In the genomic region with DNA sequence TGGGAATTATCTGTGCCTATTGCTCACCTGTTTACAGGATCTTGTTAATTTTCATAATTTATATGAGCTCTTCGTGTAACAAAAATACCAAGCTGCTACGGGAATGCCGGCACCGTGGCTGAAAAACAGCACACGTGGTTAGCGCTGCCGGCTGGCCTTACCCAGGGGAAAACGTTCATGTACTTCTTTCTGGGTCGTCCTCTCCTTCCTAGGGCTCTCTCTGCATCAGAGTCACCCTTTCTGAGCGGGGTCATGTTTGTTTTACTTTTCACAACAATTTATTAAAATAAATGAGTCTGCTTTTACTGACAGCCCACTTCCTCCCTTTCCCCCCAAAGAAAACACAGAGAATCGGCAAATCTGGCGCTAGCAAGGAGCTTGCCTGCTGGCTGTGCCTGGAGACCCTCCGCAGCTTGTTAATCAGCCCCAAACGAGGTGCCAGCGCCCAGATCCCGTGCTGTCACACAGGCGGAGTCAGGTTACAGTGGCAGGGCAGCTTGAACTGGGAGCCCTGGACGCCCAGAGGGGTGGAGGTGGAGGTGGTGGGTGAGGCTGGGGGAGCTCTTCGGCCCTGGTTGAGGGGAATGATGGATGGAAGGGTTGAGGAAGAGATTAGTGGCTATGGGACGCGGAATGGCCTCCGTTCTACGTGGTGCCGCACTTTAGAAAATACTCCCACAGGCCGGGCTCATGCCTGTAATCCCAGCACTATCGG, we compare ENCODE assay signal across 16 cellular contexts.
DNase-seq lines count a peak whose midpoint lies in the region; ATAC-seq, FAIRE-seq and TF ChIP-seq lines count a peak whose summit lies in the region.
"Had no signal": no experiment of that assay in that cellular context is flagged by ENCODE, and none has a peak within 500 bp of the region (broad histone marks: within the 10 kb centered on the region; RNA-seq: fewer than 3 reads in every experiment).

No MANE protein-coding gene starts in this region.

- peak overlapping the region; percentile 5 to 45; a peak in 3 of 4 replicates for H3K4me2 ChIP-seq in H1 (ENCODE audit: insufficient read depth in 1 of 2, low read depth in 2 of 2, low read length in 2 of 2)

- H3K4ac ChIP-seq in H1 (replicated peaks; ENCODE audit: insufficient read length, low read depth, low read length): no peak overlapping the region

- DNase-seq in H1 (ENCODE audit: low read depth in 1 of 2, low spot score in 2 of 2) (peak in 1 of 2 experiments; percentile 67), type B pancreatic cell (ENCODE audit: extremely low spot score, unreplicated experiment) (no peak), WERI-Rb-1 (no peak)
- no peak for DNase-seq in activated CD4-positive, alpha-beta T cell treated with anti-CD3 and anti-CD28 coated beads for 1 hour
- DNase-seq: activated CD4-positive, CD25-positive, alpha-beta regulatory T cell treated with anti-CD3 and anti-CD28 coated beads, Interleukin-2, amount 50 U/mL, for 72 hours; activated naive CD8-positive, alpha-beta T cell treated with anti-CD3 and anti-CD28 coated beads, Interleukin-2, amount 50 U/mL, for 24 hours; activated T-cell treated with anti-CD3 and anti-CD28 coated beads for 4 hours; CD4-positive, CD25-positive, alpha-beta regulatory T cell; HFFc6; T-helper 2 cell had no signal

- H3K27ac Mint-ChIP-seq in nephron (peak overlapping the region; percentile 45 to 95 (median 91)), type B pancreatic cell (peak overlapping the region; percentile 69)
- H3K27ac Mint-ChIP-seq: activated naive CD8-positive, alpha-beta T cell treated with anti-CD3 and anti-CD28 coated beads, Interleukin-2, amount 50 U/mL, for 24 hours; CD4-positive, CD25-positive, alpha-beta regulatory T cell; HFFc6 had no signal

- TF ChIP-seq CTCF in H1 (IDR thresholded peaks at IDR 0.05; ENCODE audit: control extremely low read depth in 1 of 3, insufficient read depth in 1 of 3, low read depth in 1 of 3, low read length in 3 of 3) (no peak), nephron (IDR thresholded peaks at IDR 0.05; ENCODE audit: unreplicated experiment in 3 of 3) (no peak), type B pancreatic cell (conservative IDR thresholded peaks at IDR 0.05) (no peak), WERI-Rb-1 (IDR thresholded peaks at IDR 0.05; ENCODE audit: low read depth, low read length) (no peak)

- H3K9ac ChIP-seq in H1 (replicated peaks in 1 of 4; ENCODE audit: extremely low read depth in 1 of 4, low read depth in 3 of 4, low read length in 3 of 4): no peak overlapping the region

- H4K20me1 ChIP-seq in H1 (replicated peaks in 1 of 2; ENCODE audit: control insufficient read depth in 1 of 2, insufficient read depth in 2 of 2, low read length in 2 of 2): no peaks in the 10 kb centered on the region

- no peak overlapping the region for H2BK15ac ChIP-seq in H1 (ENCODE audit: low read length)

- peak overlapping the region; percentile 84 for H4K8ac ChIP-seq in H1 (ENCODE audit: extremely low read depth, insufficient read depth, low read length)

- no peak overlapping the region for H3K14ac ChIP-seq in H1 (ENCODE audit: insufficient read length)

- peak overlapping the region; percentile 60 for H2AFZ ChIP-seq in H1 (ENCODE audit: low read length)

- no peak for TF ChIP-seq EP300 in H1 (IDR thresholded peaks at IDR 0.05; ENCODE audit: borderline replicate concordance in 1 of 2, low read depth in 2 of 2, low read length in 2 of 2)

- peak overlapping the region; percentile 60 for H4K91ac ChIP-seq in H1 (replicated peaks; ENCODE audit: insufficient read length, low read length)

- H3K4me3 Mint-ChIP-seq in nephron (peak overlapping the region; percentile 47 to 63 (median 57)), type B pancreatic cell (peak overlapping the region; percentile 77)
- H3K4me3 Mint-ChIP-seq: activated naive CD8-positive, alpha-beta T cell treated with anti-CD3 and anti-CD28 coated beads, Interleukin-2, amount 50 U/mL, for 24 hours; CD4-positive, CD25-positive, alpha-beta regulatory T cell; HFFc6 had no signal

- H3K36me3 ChIP-seq in H1 (ENCODE audit: control insufficient read depth in 2 of 4, insufficient read depth in 4 of 4, low read length in 3 of 4) (no peaks in the 10 kb centered on the region), WERI-Rb-1 (no peaks in the 10 kb centered on the region)

- H3K27ac ChIP-seq in H1 (ENCODE audit: low read depth, low read length) (no peak overlapping the region), WERI-Rb-1 (no peak overlapping the region)

- no peak for TF ChIP-seq POLR2A in H1 (IDR thresholded peaks at IDR 0.05; ENCODE audit: control extremely low read depth in 1 of 2, low read depth in 2 of 2, low read length in 2 of 2)

- H3K56ac ChIP-seq in H1 (replicated peaks; ENCODE audit: insufficient read length, low read depth, low read length): no peak overlapping the region

- H3K18ac ChIP-seq in H1 (ENCODE audit: extremely low read depth, low read length): no peak overlapping the region

- no peaks in the 10 kb centered on the region for H3K9me3 Mint-ChIP-seq in nephron
- H3K9me3 Mint-ChIP-seq in type B pancreatic cell: no peaks in the 10 kb centered on the region
- H3K9me3 Mint-ChIP-seq: activated naive CD8-positive, alpha-beta T cell treated with anti-CD3 and anti-CD28 coated beads, Interleukin-2, amount 50 U/mL, for 24 hours; HFFc6 had no signal

- TF ChIP-seq RAD21 in H1 (IDR thresholded peaks at IDR 0.05 in 1 of 2, conservative IDR thresholded peaks at IDR 0.05 in 1 of 2; ENCODE audit: low read depth in 2 of 2, low read length in 2 of 2): no peak

- POLR2A ChIA-PET in H1 (lab: Charles Lee; ENCODE audit: partially characterized antibody): interaction anchor here (1.3 kb wide), 1 partner anchor 10 kb away, joined by 3 read pairs; no protein-coding TSS in a partner anchor

- peaks cover 6% of the 10 kb centered on the region for H3K27me3 Mint-ChIP-seq in nephron (ENCODE audit: low read depth)
- H3K27me3 Mint-ChIP-seq in type B pancreatic cell: peaks cover 36% of the 10 kb centered on the region
- H3K27me3 Mint-ChIP-seq: CD4-positive, CD25-positive, alpha-beta regulatory T cell had no signal

- no peak overlapping the region for H2BK5ac ChIP-seq in H1 (ENCODE audit: low read depth, low read length)

- H3K4me3 ChIP-seq in H1 (ENCODE audit: extremely low read depth in 1 of 4, insufficient read depth in 2 of 4, low read depth in 3 of 4, low read length in 4 of 4) (peak overlapping the region in 1 of 4 experiments; percentile 33; a peak in 1 of 8 replicates), WERI-Rb-1 (ENCODE audit: low read depth, low read length) (no peak overlapping the region)
- H3K4me3 ChIP-seq: GM12878, lung had no signal

- no peak overlapping the region for H2AK5ac ChIP-seq in H1 (ENCODE audit: low read depth, low read length)

- no peaks in the 10 kb centered on the region for H3K23me2 ChIP-seq in H1 (ENCODE audit: low read depth, low read length)

- CTCF ChIA-PET in H1 (lab: Charles Lee; ENCODE audit: partially characterized antibody): interaction anchor here (1.0 kb wide), 1 partner anchor 164 kb away, joined by 3 read pairs; no protein-coding TSS in a partner anchor

- H3K9me3 ChIP-seq in H1 (ENCODE audit: insufficient read depth in 2 of 2, low read depth in 1 of 2, low read length in 1 of 2) (no peaks in the 10 kb centered on the region), WERI-Rb-1 (ENCODE audit: severe bottlenecking) (no peaks in the 10 kb centered on the region)

- no peak for FAIRE-seq in H1 (lab: Jason Lieb, UNC)
- FAIRE-seq: colon, GM12878 had no signal

- no peaks in the 10 kb centered on the region for H3K27me3 ChIP-seq in H1 (replicated peaks in 1 of 4; ENCODE audit: control insufficient read depth in 3 of 4, extremely low read depth in 1 of 4, insufficient read depth in 3 of 4, low read length in 3 of 4)
- H3K27me3 ChIP-seq in WERI-Rb-1 (ENCODE audit: insufficient read depth, low read depth, severe bottlenecking): no peaks in the 10 kb centered on the region

- peaks cover 30% of the 10 kb centered on the region for H3K4me1 Mint-ChIP-seq in nephron
- peaks cover 62% of the 10 kb centered on the region for H3K4me1 Mint-ChIP-seq in type B pancreatic cell (ENCODE audit: unreplicated experiment)

- no peak overlapping the region for H2BK12ac ChIP-seq in H1 (ENCODE audit: low read depth, low read length)

- WGBS in H1 (ENCODE audit: extremely low coverage in 1 of 2, insufficient coverage in 1 of 2, insufficient read length in 1 of 2, insufficient replicate concordance in 2 of 2, low coverage in 1 of 2, low lambda C conversion rate in 2 of 2, missing lambda C conversion rate in 1 of 2), 2 experiments: 55% methylated on average over 23 of the region's 26 CpGs; no CpG with 5 or more reads in 1 of the 2 experiments

- H3K36me3 Mint-ChIP-seq in nephron (ENCODE audit: low read depth) (no peaks in the 10 kb centered on the region), type B pancreatic cell (no peaks in the 10 kb centered on the region)
- H3K36me3 Mint-ChIP-seq: CD4-positive, CD25-positive, alpha-beta regulatory T cell had no signal

- H2BK120ac ChIP-seq in H1 (replicated peaks; ENCODE audit: low read depth, low read length): no peak overlapping the region

- H3K79me2 ChIP-seq in H1 (ENCODE audit: control insufficient read depth in 1 of 2, insufficient read depth in 2 of 2, low read length in 2 of 2): no peaks in the 10 kb centered on the region

- no peak overlapping the region for H3K23ac ChIP-seq in H1 (ENCODE audit: insufficient read length)

- ATAC-seq in GM21717 (IDR thresholded peaks at IDR 0.05; ENCODE audit: unreplicated experiment): no peak
- ATAC-seq: activated naive CD8-positive, alpha-beta T cell treated with anti-CD3 and anti-CD28 coated beads, Interleukin-2, amount 50 U/mL, for 24 hours; GM12878 had no signal

- no peak overlapping the region for H4K5ac ChIP-seq in H1 (ENCODE audit: insufficient read length, low read depth, low read length)

- H3K4me1 ChIP-seq in H1 (replicated peaks in 1 of 4; ENCODE audit: control insufficient read depth in 3 of 4, insufficient read depth in 4 of 4, low read length in 3 of 4): peaks cover 0 to 10% (median 6%) of the 10 kb centered on the region in 4 experiments; a peak in 5 of 7 replicates

- no peaks in the 10 kb centered on the region for H3K79me1 ChIP-seq in H1 (ENCODE audit: low read depth, low read length)

- peak overlapping the region; percentile 56; the same call in 1 of the 2 replicates for H2BK20ac ChIP-seq in H1 (ENCODE audit: low read length)

TF ChIP-seq in PFSK-1, 5 proteins besides CTCF, POLR2A, EP300 and RAD21:
- 0 out of 2 replicates have a peak, but pooled peaks have one; percentile 30 for TF ChIP-seq SIN3A (IDR thresholded peaks at IDR 0.05; ENCODE audit: borderline replicate concordance, insufficient read depth, low read length)
- TF ChIP-seq FOXP2 (optimal IDR thresholded peaks at IDR 0.05; ENCODE audit: borderline replicate concordance, extremely low read depth, extremely low read length, insufficient read depth): no peak

TF ChIP-seq in H1, 55 proteins besides CTCF, POLR2A, EP300 and RAD21 (continues in another document):
- TF ChIP-seq KDM4A (IDR thresholded peaks at IDR 0.05; ENCODE audit: low read depth, low read length, severe bottlenecking) (no peak), ASH2L (IDR thresholded peaks at IDR 0.05; ENCODE audit: low read length) (peak; percentile 34), MAX (IDR thresholded peaks at IDR 0.05) (peak; percentile 79)
